15 cellular contexts compared by ENCODE assay signal in genomic region chr14:68164723-68165122, GRCh38.
DNase-seq lines count a peak whose midpoint lies in the region; TF ChIP-seq lines count a peak whose summit lies in the region.
"Had no signal": no experiment of that assay in that cellular context is flagged by ENCODE, and none has a peak within 500 bp of the region (broad histone marks: within the 10 kb centered on the region; RNA-seq: fewer than 3 reads in every experiment).

No MANE protein-coding gene starts in this region.

- H3K27ac Mint-ChIP-seq in brain, result peak overlapping the region in 3 of 5 experiments; percentile 68 to 97 (median 72)
- H3K27ac Mint-ChIP-seq: activated CD4-positive, alpha-beta T cell treated with anti-CD3 and anti-CD28 coated beads, Interleukin-2, amount 10 ng/mL, durations not matched to agents 24 days and 14 days; natural killer cell treated with Interleukin-12 subunit alpha and Interleukin-12 subunit beta and Interleukin-15 and Interleukin-18, amount 100 ng/mL, for 72 hours; T-helper 1 cell treated with Interleukin-12 subunit alpha and Interleukin-12 subunit beta and Interleukin-4 antibody, amounts not matched to agents 30 μg/mL and 1 μg/mL, for 36 hours had no signal

- no peaks in the 10 kb centered on the region for H3K36me3 ChIP-seq in mucosa of rectum (ENCODE audit: control insufficient read depth in 2 of 2, insufficient read depth in 2 of 2, low read length in 2 of 2)
- H3K36me3 ChIP-seq in urinary bladder (ENCODE audit: insufficient read depth), result no peaks in the 10 kb centered on the region

- H3K36me3 Mint-ChIP-seq in brain, result no peaks in the 10 kb centered on the region
- H3K36me3 Mint-ChIP-seq: natural killer cell treated with Interleukin-12 subunit alpha and Interleukin-12 subunit beta and Interleukin-15 and Interleukin-18, amount 100 ng/mL, for 72 hours had no signal

- no peak for TF ChIP-seq CTCF in brain (conservative IDR thresholded peaks at IDR 0.05)

- no peaks in the 10 kb centered on the region for H3K9me3 Mint-ChIP-seq in brain
- H3K9me3 Mint-ChIP-seq: activated CD4-positive, alpha-beta T cell treated with anti-CD3 and anti-CD28 coated beads, Interleukin-2, amount 10 ng/mL, durations not matched to agents 24 days and 14 days; natural killer cell treated with Interleukin-12 subunit alpha and Interleukin-12 subunit beta and Interleukin-15 and Interleukin-18, amount 100 ng/mL, for 72 hours; T-helper 1 cell treated with Interleukin-12 subunit alpha and Interleukin-12 subunit beta and Interleukin-4 antibody, amounts not matched to agents 30 μg/mL and 1 μg/mL, for 36 hours had no signal

- no peaks in the 10 kb centered on the region for H3K27me3 ChIP-seq in mucosa of rectum (ENCODE audit: control insufficient read depth in 2 of 2, insufficient read depth in 2 of 2, low read length in 2 of 2)

- H3K27me3 Mint-ChIP-seq in brain, result peaks cover 3% of the 10 kb centered on the region
- H3K27me3 Mint-ChIP-seq: activated CD4-positive, alpha-beta T cell treated with anti-CD3 and anti-CD28 coated beads, Interleukin-2, amount 10 ng/mL, durations not matched to agents 24 days and 14 days had no signal

- 43% methylated on average over 2 of the region's 2 CpGs for WGBS in urinary bladder

- H3K4me3 Mint-ChIP-seq in brain, result no peak overlapping the region
- H3K4me3 Mint-ChIP-seq: activated CD4-positive, alpha-beta T cell treated with anti-CD3 and anti-CD28 coated beads, Interleukin-2, amount 10 ng/mL, durations not matched to agents 24 days and 14 days; natural killer cell treated with Interleukin-12 subunit alpha and Interleukin-12 subunit beta and Interleukin-15 and Interleukin-18, amount 100 ng/mL, for 72 hours; T-helper 1 cell treated with Interleukin-12 subunit alpha and Interleukin-12 subunit beta and Interleukin-4 antibody, amounts not matched to agents 30 μg/mL and 1 μg/mL, for 36 hours had no signal

- H3K4me3 ChIP-seq in mucosa of rectum (ENCODE audit: low read length in 2 of 2) (peak overlapping the region; percentile 11 to 16), urinary bladder (ENCODE audit: low read depth, low read length) (no peak overlapping the region)

- H3K9ac ChIP-seq in mucosa of rectum (ENCODE audit: low read depth in 1 of 2, low read length in 2 of 2), result peak overlapping the region in 1 of 2 donors; percentile 6

- peaks cover 69% of the 10 kb centered on the region for H3K4me1 Mint-ChIP-seq in brain
- H3K4me1 Mint-ChIP-seq: activated CD4-positive, alpha-beta T cell treated with anti-CD3 and anti-CD28 coated beads, Interleukin-2, amount 10 ng/mL, durations not matched to agents 24 days and 14 days had no signal

- no peaks in the 10 kb centered on the region for H3K9me3 ChIP-seq in mucosa of rectum (ENCODE audit: control insufficient read depth in 2 of 2, low read length in 2 of 2)

- H3K4me1 ChIP-seq in mucosa of rectum (ENCODE audit: control insufficient read depth in 2 of 2, insufficient read depth in 2 of 2, low read length in 2 of 2) (peaks cover 9 to 45% of the 10 kb centered on the region in 2 donors), urinary bladder (ENCODE audit: insufficient read depth) (no peaks in the 10 kb centered on the region)

- DNase-seq in NCI-H2196 (lab: John Stamatoyannopoulos, UW; ENCODE audit: unreplicated experiment), result peak; percentile 17
- no peak for DNase-seq in NCI-H2196 treated with DMSO at 0.1 percent for 48 hours (lab: John Stamatoyannopoulos, UW; ENCODE audit: unreplicated experiment)
- DNase-seq in cerebellum (ENCODE audit: low spot score), result no peak
- DNase-seq in Ammon's horn (ENCODE audit: low spot score), result no peak
- DNase-seq in SKM-1 treated with dmso at 0.1 percent for 144 hours (lab: John Stamatoyannopoulos, UW; ENCODE audit: unreplicated experiment), result no peak
- DNase-seq: activated CD4-positive, alpha-beta T cell treated with anti-CD3 and anti-CD28 coated beads, Interleukin-2, amount 10 ng/mL, durations not matched to agents 24 days and 14 days; amniotic stem cell; cortex of kidney; KG1; NCI-H2081 treated with DMSO at 0.1 percent for 48 hours had no signal

- H3K27ac ChIP-seq in mucosa of rectum (ENCODE audit: low read depth in 2 of 2, low read length in 2 of 2) (peak overlapping the region; percentile 7 to 46), urinary bladder (ENCODE audit: low read depth) (peak overlapping the region; percentile 41)
